In genomic region chr7:80896856-80897598, GRCh38 we compare ENCODE assay signal across 15 cellular contexts. TPM values are rescaled to one million over a fixed set of nuclear protein-coding genes. Genes with fewer than 3 reads are reported as not detected.
DNase-seq lines count a peak whose midpoint lies in the region; ATAC-seq and TF ChIP-seq lines count a peak whose summit lies in the region.
"Had no signal": no experiment of that assay in that cellular context is flagged by ENCODE, and none has a peak within 500 bp of the region (broad histone marks: within the 10 kb centered on the region; RNA-seq: fewer than 3 reads in every experiment).

No MANE protein-coding gene starts in this region.

- H3K4me3 ChIP-seq in PC-3 (ENCODE audit: low read length) (no peak overlapping the region), hepatocyte (no peak overlapping the region), thoracic aorta (no peak overlapping the region)
- H3K4me3 ChIP-seq: BLaER1 had no signal

- no peaks in the 10 kb centered on the region for H3K27me3 ChIP-seq in PC-3 (ENCODE audit: low read length)
- no peaks in the 10 kb centered on the region for H3K27me3 ChIP-seq in hepatocyte
- no peaks in the 10 kb centered on the region for H3K27me3 ChIP-seq in thoracic aorta (replicated peaks; ENCODE audit: insufficient read depth)
- H3K27me3 ChIP-seq: BLaER1 had no signal

- H3K4me2 ChIP-seq in PC-3 (ENCODE audit: low read length) (peak overlapping the region; percentile 56), hepatocyte (no peak overlapping the region)
- H3K4me2 ChIP-seq: BLaER1 had no signal

- H3K79me2 ChIP-seq in PC-3 (ENCODE audit: low read length) (peaks cover 30% of the 10 kb centered on the region), hepatocyte (peaks cover 9% of the 10 kb centered on the region)

- H3K4me1 ChIP-seq in PC-3 (ENCODE audit: insufficient read depth, low read length): peaks cover 44% of the 10 kb centered on the region
- H3K4me1 ChIP-seq in hepatocyte (ENCODE audit: insufficient read depth): no peaks in the 10 kb centered on the region
- peaks cover 9 to 30% of the 10 kb centered on the region in 2 donors for H3K4me1 ChIP-seq in thoracic aorta (ENCODE audit: control insufficient read depth in 1 of 2, low read depth in 2 of 2)
- H3K4me1 ChIP-seq: BLaER1 had no signal

- no peak overlapping the region for H3K9ac ChIP-seq in PC-3 (ENCODE audit: low read length)
- H3K9ac ChIP-seq: BLaER1 had no signal

- no peaks in the 10 kb centered on the region for H3K9me3 ChIP-seq in PC-3 (ENCODE audit: low read length)
- H3K9me3 ChIP-seq in hepatocyte (ENCODE audit: low read depth): no peaks in the 10 kb centered on the region
- H3K9me3 ChIP-seq in thoracic aorta: no peaks in the 10 kb centered on the region
- H3K9me3 ChIP-seq: BLaER1 had no signal

- CTCF ChIA-PET in PC-3 (lab: Charles Lee): interaction anchor here (0.5 kb wide), 1 partner anchor 562 kb away, joined by 4 read pairs; no protein-coding TSS in a partner anchor

- no peaks in the 10 kb centered on the region for H4K20me1 ChIP-seq in PC-3 (ENCODE audit: low read length)
- H4K20me1 ChIP-seq in hepatocyte (ENCODE audit: insufficient read depth, poor library complexity, severe bottlenecking): no peaks in the 10 kb centered on the region
- H4K20me1 ChIP-seq: BLaER1 had no signal

- intact Hi-C loops in PC-3 (cut with micrococcal nuclease): no loop called here

- H3K27ac ChIP-seq in PC-3 (ENCODE audit: low read length) (peak overlapping the region; percentile 31), hepatocyte (peak overlapping the region; percentile 13), thoracic aorta (peak overlapping the region; percentile 66 to 70)
- H3K27ac ChIP-seq: BLaER1 had no signal

- H2AFZ ChIP-seq in PC-3 (ENCODE audit: low read length): no peak overlapping the region
- no peak overlapping the region for H2AFZ ChIP-seq in hepatocyte

- BruUV-seq in PC-3 (replicated peaks; lab: Mats Ljungman, UMichigan): no TSS peak

- peaks cover 5% of the 10 kb centered on the region for H3F3A ChIP-seq in PC-3 (ENCODE audit: low read length, unreplicated experiment)

- 96% methylated on average over 7 of the region's 7 CpGs for WGBS in hepatocyte (ENCODE audit: low lambda C conversion rate, missing lambda C conversion rate)

- no peak for TF ChIP-seq CTCF in PC-3 (conservative IDR thresholded peaks at IDR 0.05; ENCODE audit: low read depth, low read length)
- TF ChIP-seq CTCF in hepatocyte (IDR thresholded peaks at IDR 0.05; ENCODE audit: poor library complexity): no peak
- no peak for TF ChIP-seq CTCF in thoracic aorta (IDR thresholded peaks at IDR 0.05)

- no peaks in the 10 kb centered on the region for H3K36me3 ChIP-seq in PC-3 (ENCODE audit: low read depth, low read length)
- no peaks in the 10 kb centered on the region for H3K36me3 ChIP-seq in hepatocyte (replicated peaks; ENCODE audit: insufficient read depth, low read depth)
- H3K36me3 ChIP-seq in thoracic aorta: no peaks in the 10 kb centered on the region
- H3K36me3 ChIP-seq: BLaER1 had no signal

- ATAC-seq in PC-3 (no peak), thoracic aorta (ENCODE audit: insufficient number of reproducible peaks, low FRiP score, low read depth) (no peak), HG03039 (IDR thresholded peaks at IDR 0.05; ENCODE audit: unreplicated experiment) (no peak)

- POLR2A ChIA-PET in PC-3 (lab: Charles Lee; ENCODE audit: unreplicated experiment): no interaction called here

- H3K9me2 ChIP-seq in PC-3 (replicated peaks; ENCODE audit: low read length): no peaks in the 10 kb centered on the region
- H3K9me2 ChIP-seq in hepatocyte (replicated peaks; ENCODE audit: insufficient read depth): no peaks in the 10 kb centered on the region

- DNase-seq in EH (ENCODE audit: low read depth) (peak; percentile 78), PC-3 (no peak), hepatocyte (ENCODE audit: low spot score) (no peak), thoracic aorta (ENCODE audit: low spot score) (no peak), ureter (ENCODE audit: low spot score) (no peak), inferior parietal cortex (ENCODE audit: extremely low spot score) (no peak), AML-193 (lab: John Stamatoyannopoulos, UW) (no peak)
- DNase-seq: activated gamma-delta T cell, amygdala, cortex of kidney, MM.1S, NCI-H2081 treated with DMSO at 0.1 percent for 48 hours, NCI-H524 had no signal

RNA-seq across cellular contexts. Expression of gene SEMA3C, which starts 21.8 kb away (rescaled TPM):
- total RNA-seq in PC-3 (2014; rRNA removed) (27.4 and 28.0 TPM in 2 replicates), hepatocyte (134 and 139 TPM in 2 replicates), thoracic aorta (100 to 1,000 TPM in 1 of 2 donors, 10 to 100 TPM in 1; 89.2 to 184 TPM), ureter (111 TPM)
- 34.8 and 37.1 TPM in 2 replicates for polyA plus RNA-seq in hepatocyte

Comparison
In these comparisons a context has a peak if more than half of its experiments do, and no peak if none do; other contexts are left out.
1. H3K27ac ChIP-seq: peak in every context shown above with its lines; median percentile 68 in thoracic aorta; 31 in PC-3; 13 in hepatocyte.